In genomic region chr3:128996200-128996599, GRCh38 we compare ENCODE assay signal across 18 cellular contexts. TPM values are rescaled to one million over a fixed set of nuclear protein-coding genes. Genes with fewer than 3 reads are reported as not detected.
"Had no signal": no experiment of that assay in that cellular context is flagged by ENCODE, and none has a peak within 500 bp of the region (broad histone marks: within the 10 kb centered on the region; RNA-seq: fewer than 3 reads in every experiment).

No MANE protein-coding gene starts in this region.

- H3K9me3 ChIP-seq: left lung, neutrophil, transverse colon, vagina had no signal

- H3K4me3 ChIP-seq: cardiac muscle cell, dorsolateral prefrontal cortex, left lung, transverse colon, vagina had no signal

- ATAC-seq: activated CD8-positive, alpha-beta memory T cell treated with anti-CD3 and anti-CD28 coated beads, Interleukin-2, amount 10 ng/mL, durations not matched to agents 7 days and 5 days; left lung; stimulated activated memory B cell treated with anti-CD40 and anti-IgM and Interleukin-4, amounts not matched to agents 10 μg/mL and 1 μg/mL and 100 μg/mL, for 72 hours had no signal

- H3K27ac ChIP-seq: cardiac muscle cell, dorsolateral prefrontal cortex, left lung, neutrophil, transverse colon, vagina, VCaP had no signal

- H3K9me3 Mint-ChIP-seq: naive B cell; stimulated activated memory B cell treated with anti-CD40 and anti-IgM and Interleukin-4, amounts not matched to agents 10 μg/mL and 1 μg/mL and 100 μg/mL, for 72 hours had no signal

- H3K27ac Mint-ChIP-seq: activated CD8-positive, alpha-beta memory T cell treated with anti-CD3 and anti-CD28 coated beads, Interleukin-2, amount 10 ng/mL, durations not matched to agents 7 days and 5 days; activated naive CD4-positive, alpha-beta T cell treated with anti-CD3 and anti-CD28 coated beads, Interleukin-2, amount 10 ng/mL, durations not matched to agents 7 days and 5 days; stimulated activated memory B cell treated with anti-CD40 and anti-IgM and Interleukin-4, amounts not matched to agents 10 μg/mL and 1 μg/mL and 100 μg/mL, for 72 hours had no signal

- DNase-seq: activated CD4-positive, alpha-beta T cell treated with anti-CD3 and anti-CD28 coated beads for 1 hour; activated CD4-positive, alpha-beta T cell treated with anti-CD3 and anti-CD28 coated beads, Interleukin-2, amount 50 U/mL, for 4 hours; activated CD8-positive, alpha-beta memory T cell treated with anti-CD3 and anti-CD28 coated beads, Interleukin-2, amount 10 ng/mL, durations not matched to agents 7 days and 5 days; activated naive CD4-positive, alpha-beta T cell treated with anti-CD3 and anti-CD28 coated beads, Interleukin-2, amount 10 ng/mL, durations not matched to agents 7 days and 5 days; activated T-cell treated with anti-CD3 and anti-CD28 coated beads, Interleukin-2, amount 50 U/mL, for 1 hour; dorsolateral prefrontal cortex; islet precursor cell; left lung; naive B cell; retina; stimulated activated CD4-positive, alpha-beta T cell treated with anti-CD3 and anti-CD28 coated beads, Interleukin-2, amount 100 ng/mL, for 48 hours; transverse colon had no signal

- H3K36me3 Mint-ChIP-seq: activated CD8-positive, alpha-beta memory T cell treated with anti-CD3 and anti-CD28 coated beads, Interleukin-2, amount 10 ng/mL, durations not matched to agents 7 days and 5 days; activated naive CD4-positive, alpha-beta T cell treated with anti-CD3 and anti-CD28 coated beads, Interleukin-2, amount 10 ng/mL, durations not matched to agents 7 days and 5 days; naive B cell; stimulated activated memory B cell treated with anti-CD40 and anti-IgM and Interleukin-4, amounts not matched to agents 10 μg/mL and 1 μg/mL and 100 μg/mL, for 72 hours had no signal

- H3K36me3 ChIP-seq: cardiac muscle cell, left lung, neutrophil, transverse colon, vagina had no signal

- H3K4me3 Mint-ChIP-seq: activated CD8-positive, alpha-beta memory T cell treated with anti-CD3 and anti-CD28 coated beads, Interleukin-2, amount 10 ng/mL, durations not matched to agents 7 days and 5 days; activated naive CD4-positive, alpha-beta T cell treated with anti-CD3 and anti-CD28 coated beads, Interleukin-2, amount 10 ng/mL, durations not matched to agents 7 days and 5 days; stimulated activated memory B cell treated with anti-CD40 and anti-IgM and Interleukin-4, amounts not matched to agents 10 μg/mL and 1 μg/mL and 100 μg/mL, for 72 hours had no signal

RNA-seq across cellular contexts. Expression of gene CFAP92, which starts 2.3 kb away (rescaled TPM):
- total RNA-seq: vagina had no signal

RNA-seq across cellular contexts. Expression of gene EFCC1, which starts 4.9 kb away (rescaled TPM):
- total RNA-seq: astrocyte, cardiac muscle cell had no signal
